Comparison of ENCODE assay signal across 1 cellular context in the genomic region with DNA sequence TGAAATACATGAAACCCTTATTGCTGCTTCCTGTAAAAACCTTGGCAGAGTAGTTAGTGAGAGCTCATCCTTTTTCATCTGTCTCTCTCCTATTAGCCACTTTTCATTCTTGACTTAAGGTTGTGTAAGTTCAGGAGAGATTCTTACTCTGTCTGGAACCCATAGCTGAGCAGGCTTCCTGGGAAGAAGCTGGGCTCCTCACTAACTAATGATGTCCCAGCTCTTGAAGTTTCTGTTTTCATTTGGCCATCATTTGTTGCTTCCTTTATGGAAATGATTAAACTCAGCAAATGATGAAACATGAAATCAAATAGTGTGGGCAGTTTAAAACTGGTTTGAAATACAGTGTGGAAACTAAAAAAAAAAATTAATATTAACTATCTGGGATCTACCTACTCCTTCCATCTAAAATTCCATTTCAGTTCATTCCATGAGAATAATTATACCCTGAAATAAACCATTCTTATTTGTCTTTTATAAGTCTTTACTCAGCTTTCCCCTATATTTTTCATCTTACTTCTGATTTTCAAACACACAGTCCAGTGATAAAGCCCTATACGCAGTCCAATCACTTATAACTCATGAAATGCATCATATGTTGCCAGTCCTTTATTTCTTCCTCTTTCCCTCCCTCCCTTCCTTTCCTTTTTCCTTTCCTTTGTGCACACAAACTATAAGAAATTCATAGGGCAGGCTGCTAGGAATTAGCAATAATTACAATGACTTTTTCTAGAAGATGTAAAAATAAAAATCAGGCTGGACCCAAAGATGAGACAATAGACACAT.
TF ChIP-seq lines count a peak whose summit lies in the region.

No MANE protein-coding gene starts in this region.

TF ChIP-seq in K562, 482 proteins besides CTCF, POLR2A, EP300 and RAD21:
- TF ChIP-seq GATAD2B (IDR thresholded peaks at IDR 0.05; ENCODE audit: borderline replicate concordance), result no peak
- TF ChIP-seq RBM39 (optimal IDR thresholded peaks at IDR 0.05; ENCODE audit: low read depth, low read length), result no peak
- TF ChIP-seq, protein P1, sequence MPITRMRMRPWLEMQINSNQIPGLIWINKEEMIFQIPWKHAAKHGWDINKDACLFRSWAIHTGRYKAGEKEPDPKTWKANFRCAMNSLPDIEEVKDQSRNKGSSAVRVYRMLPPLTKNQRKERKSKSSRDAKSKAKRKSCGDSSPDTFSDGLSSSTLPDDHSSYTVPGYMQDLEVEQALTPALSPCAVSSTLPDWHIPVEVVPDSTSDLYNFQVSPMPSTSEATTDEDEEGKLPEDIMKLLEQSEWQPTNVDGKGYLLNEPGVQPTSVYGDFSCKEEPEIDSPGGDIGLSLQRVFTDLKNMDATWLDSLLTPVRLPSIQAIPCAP (CRISPR knock-in tag; IDR thresholded peaks at IDR 0.05; ENCODE audit: borderline replicate concordance), result no peak
- peak; percentile 56; the same call in 1 of the 2 replicates for TF ChIP-seq RFX5 (IDR thresholded peaks at IDR 0.05; ENCODE audit: low read depth, low read length)
- TF ChIP-seq YBX1 (IDR thresholded peaks at IDR 0.05), result no peak
TF ChIP-seq in K562: peak in this region for 1.
